10 cellular contexts compared by ENCODE assay signal in genomic region chr11:96246718-96247540, GRCh38.
A peak's percentile ranks its signal among the peaks of the same experiment; 100 is the strongest.
DNase-seq lines count a peak whose midpoint lies in the region; ATAC-seq, FAIRE-seq and TF ChIP-seq lines count a peak whose summit lies in the region.
"Had no signal": no experiment of that assay in that cellular context is flagged by ENCODE, and none has a peak within 500 bp of the region (broad histone marks: within the 10 kb centered on the region; RNA-seq: fewer than 3 reads in every experiment).

No MANE protein-coding gene starts in this region.

- no peaks in the 10 kb centered on the region for H3K27me3 Mint-ChIP-seq in activated CD8-positive, alpha-beta T cell treated with anti-CD3 and anti-CD28 coated beads, Interleukin-2, amount 10 ng/mL, durations not matched to agents 7 days and 5 days (ENCODE audit: low read depth)
- H3K27me3 Mint-ChIP-seq: dendritic cell treated with granulocyte-macrophage colony-stimulating factor and Interleukin-4, amounts not matched to agents 40 ng/mL and 50 ng/mL, for 4 days had no signal

- peak overlapping the region; percentile 33 for H3K27ac ChIP-seq in left ventricle myocardium inferior (replicated peaks)
- peak overlapping the region; percentile 30 for H3K27ac ChIP-seq in vagina
- H3K27ac ChIP-seq in pancreas = peak overlapping the region in 1 of 4 donors; percentile 18
- H3K27ac ChIP-seq: KMS-11 had no signal

- POLR2A ChIA-PET in activated CD8-positive, alpha-beta T cell treated with anti-CD3 and anti-CD28 coated beads, Interleukin-2, amount 10 ng/mL, durations not matched to agents 7 days and 5 days (lab: Charles Lee) = interaction anchor here (0.6 kb wide), 1 partner anchor 57 kb away, joined by 3 read pairs; no protein-coding TSS in a partner anchor

- intact Hi-C loops in left ventricle myocardium inferior (cut with micrococcal nuclease) = no loop called here
- intact Hi-C loops in left ventricle myocardium superior (cut with micrococcal nuclease) = no loop called here
- intact Hi-C loops in vagina (cut with DNase I) = no loop called here
- intact Hi-C loops in pancreas (cut with DNase I) = no loop called here
- intact Hi-C loops in posterior cingulate gyrus (cut with DNase I) = no loop called here

- H3K4me1 Mint-ChIP-seq in activated CD8-positive, alpha-beta T cell treated with anti-CD3 and anti-CD28 coated beads, Interleukin-2, amount 10 ng/mL, durations not matched to agents 7 days and 5 days (ENCODE audit: low read depth) = peaks cover 65% of the 10 kb centered on the region

- CTCF ChIA-PET in activated CD8-positive, alpha-beta T cell treated with anti-CD3 and anti-CD28 coated beads, Interleukin-2, amount 10 ng/mL, durations not matched to agents 7 days and 5 days (lab: Charles Lee) = interaction anchor here (0.9 to 1.7 kb wide), 3 partner anchors 10 to 96 kb away, joined by 3 to 8 read pairs (median 3); partner anchors contain the start of gene MAML2

- 17 to 28% methylated on average over 4 of the region's 4 CpGs for WGBS in pancreas, 2 donors

- TF ChIP-seq CTCF in left ventricle myocardium inferior (IDR thresholded peaks at IDR 0.05; ENCODE audit: borderline replicate concordance) = no peak
- no peak for TF ChIP-seq CTCF in vagina (IDR thresholded peaks at IDR 0.05)
- no peak for TF ChIP-seq CTCF in pancreas (IDR thresholded peaks at IDR 0.05)

- ATAC-seq in left ventricle myocardium superior = no peak
- ATAC-seq in activated CD8-positive, alpha-beta T cell treated with anti-CD3 and anti-CD28 coated beads, Interleukin-2, amount 10 ng/mL, durations not matched to agents 7 days and 5 days = peak; percentile 21
- ATAC-seq in pancreas = no peak
- ATAC-seq in HG03432 (IDR thresholded peaks at IDR 0.05; ENCODE audit: unreplicated experiment) = no peak

- no peaks in the 10 kb centered on the region for H3K27me3 ChIP-seq in left ventricle myocardium inferior (ENCODE audit: low read depth)
- H3K27me3 ChIP-seq in vagina = no peaks in the 10 kb centered on the region
- H3K27me3 ChIP-seq in pancreas = no peaks in the 10 kb centered on the region

- H3K4me3 Mint-ChIP-seq in activated CD8-positive, alpha-beta T cell treated with anti-CD3 and anti-CD28 coated beads, Interleukin-2, amount 10 ng/mL, durations not matched to agents 7 days and 5 days = peak overlapping the region; percentile 4
- H3K4me3 Mint-ChIP-seq: dendritic cell treated with granulocyte-macrophage colony-stimulating factor and Interleukin-4, amounts not matched to agents 40 ng/mL and 50 ng/mL, for 4 days had no signal

- H3K4me3 ChIP-seq in left ventricle myocardium inferior (no peak overlapping the region), vagina (no peak overlapping the region), pancreas (no peak overlapping the region)

- H3K9me3 Mint-ChIP-seq in activated CD8-positive, alpha-beta T cell treated with anti-CD3 and anti-CD28 coated beads, Interleukin-2, amount 10 ng/mL, durations not matched to agents 7 days and 5 days (ENCODE audit: insufficient read depth) = no peaks in the 10 kb centered on the region
- H3K9me3 Mint-ChIP-seq: dendritic cell treated with granulocyte-macrophage colony-stimulating factor and Interleukin-4, amounts not matched to agents 40 ng/mL and 50 ng/mL, for 4 days had no signal

- H3K4me1 ChIP-seq in left ventricle myocardium inferior (peaks cover 27% of the 10 kb centered on the region), vagina (peaks cover 17% of the 10 kb centered on the region), pancreas (peaks cover 4 to 10% (median 7%) of the 10 kb centered on the region in 3 donors)

- DNase-seq in left ventricle myocardium inferior (no peak), left ventricle myocardium superior (no peak), kidney tubule cell (ENCODE audit: low spot score) (peak; percentile 54), vagina (ENCODE audit: extremely low spot score in 2 of 2) (no peak), pancreas (no peak), posterior cingulate gyrus (no peak)
- no peak for DNase-seq in activated CD8-positive, alpha-beta T cell treated with anti-CD3 and anti-CD28 coated beads, Interleukin-2, amount 10 ng/mL, durations not matched to agents 7 days and 5 days

- H3K9me3 ChIP-seq in left ventricle myocardium inferior (replicated peaks) (no peaks in the 10 kb centered on the region), vagina (no peaks in the 10 kb centered on the region), pancreas (no peaks in the 10 kb centered on the region)

- H3K36me3 Mint-ChIP-seq in activated CD8-positive, alpha-beta T cell treated with anti-CD3 and anti-CD28 coated beads, Interleukin-2, amount 10 ng/mL, durations not matched to agents 7 days and 5 days (ENCODE audit: low read depth) = peaks cover 25% of the 10 kb centered on the region

- H3K27ac Mint-ChIP-seq in activated CD8-positive, alpha-beta T cell treated with anti-CD3 and anti-CD28 coated beads, Interleukin-2, amount 10 ng/mL, durations not matched to agents 7 days and 5 days = peak overlapping the region; percentile 31
- H3K27ac Mint-ChIP-seq: dendritic cell treated with granulocyte-macrophage colony-stimulating factor and Interleukin-4, amounts not matched to agents 40 ng/mL and 50 ng/mL, for 4 days had no signal

- TF ChIP-seq POLR2A in vagina (IDR thresholded peaks at IDR 0.05) = no peak

- no peaks in the 10 kb centered on the region for H3K36me3 ChIP-seq in left ventricle myocardium inferior
- H3K36me3 ChIP-seq in vagina = no peaks in the 10 kb centered on the region
- H3K36me3 ChIP-seq in pancreas = no peaks in the 10 kb centered on the region

- no peak for FAIRE-seq in pancreas (lab: Jason Lieb, UNC)
